Comparison of ENCODE assay signal across 8 cellular contexts in the genomic region with DNA sequence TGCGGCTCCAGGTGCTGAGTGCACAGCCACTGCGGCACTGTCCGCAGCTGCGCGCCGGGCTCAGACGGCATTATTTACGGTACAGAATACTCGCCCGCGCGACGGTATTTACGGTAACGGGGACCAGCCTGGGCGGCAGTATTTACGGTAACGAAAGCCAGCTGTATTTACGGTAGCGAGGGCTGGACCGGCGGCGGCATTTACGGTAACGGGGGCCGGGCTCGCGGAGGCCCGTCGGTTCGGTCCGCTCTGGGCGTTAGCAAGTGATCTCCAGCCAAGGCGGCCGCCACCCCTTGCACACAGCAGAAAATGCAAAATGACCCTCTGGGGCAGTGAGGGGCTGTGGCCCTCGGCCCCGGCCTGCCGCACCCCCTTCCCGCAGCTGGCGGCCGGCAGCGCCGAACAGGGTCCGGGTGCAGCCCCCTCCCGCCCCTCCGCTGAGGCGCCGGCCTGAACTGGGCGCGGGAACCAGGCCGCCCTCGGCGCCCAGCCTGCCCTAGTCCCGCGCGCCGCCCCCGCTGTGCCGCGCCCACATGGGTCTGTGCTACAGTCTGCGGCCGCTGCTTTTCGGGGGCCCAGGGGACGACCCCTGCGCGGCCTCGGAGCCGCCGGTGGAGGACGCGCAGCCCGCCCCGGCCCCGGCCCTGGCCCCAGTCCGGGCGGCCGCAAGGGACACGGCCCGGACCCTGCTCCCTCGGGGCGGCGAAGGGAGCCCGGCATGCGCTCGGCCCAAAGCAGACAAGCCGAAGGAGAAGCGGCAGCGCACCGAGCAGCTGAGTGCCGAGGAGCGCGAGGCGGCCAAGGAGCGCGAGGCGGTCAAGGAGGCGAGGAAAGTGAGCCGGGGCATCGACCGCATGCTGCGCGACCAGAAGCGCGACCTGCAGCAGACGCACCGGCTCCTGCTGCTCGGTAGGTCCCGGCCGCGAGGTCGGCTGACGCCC. TPM values are rescaled to one million over a fixed set of nuclear protein-coding genes. Genes with fewer than 3 reads are reported as not detected.
A peak's percentile ranks its signal among the peaks of the same experiment; 100 is the strongest.
DNase-seq lines count a peak whose midpoint lies in the region; ATAC-seq and TF ChIP-seq lines count a peak whose summit lies in the region.

A gene (plus strand): TSS at position 234 of the 941 bp plus-strand sequence. CDS start 300 bp downstream, at position 534.

- H3K36me3 Mint-ChIP-seq in CD14-positive monocyte, result peaks cover 0 to 2% of the 10 kb centered on the region in 2 donors

- TF ChIP-seq POLR2A in body of pancreas (IDR thresholded peaks at IDR 0.05), result peak in 1 of 3 donors; percentile 15

- WGBS in body of pancreas, 2 donors, result 0 to 1% methylated on average over 38 to 102 of the region's 112 CpGs

- no peak within 1 kb of the TSS for H2AFZ ChIP-seq in SU-DHL-6 (ENCODE audit: low read depth, low read length, severe bottlenecking)
- no peak within 1 kb of the TSS for H2AFZ ChIP-seq in Karpas-422 (ENCODE audit: low read length)

- H3K36me3 ChIP-seq in SU-DHL-6 (ENCODE audit: low read length) (no peaks in the 10 kb centered on the region), body of pancreas (replicated peaks in 1 of 2; ENCODE audit: insufficient read depth in 1 of 2, low read depth in 2 of 2) (no peaks in the 10 kb centered on the region), Karpas-422 (ENCODE audit: insufficient read depth, low read length) (no peaks in the 10 kb centered on the region)

- no peak within 1 kb of the TSS for H3K27ac Mint-ChIP-seq in CD14-positive monocyte

- H3K4me1 ChIP-seq in body of pancreas, result peaks cover 19% of the 10 kb centered on the region
- H3K4me1 ChIP-seq in Karpas-422 (ENCODE audit: low read length), result no peaks in the 10 kb centered on the region

- H3K9ac ChIP-seq in SU-DHL-6 (ENCODE audit: low read length) (no peak within 1 kb of the TSS; the same call in 1 of the 2 replicates), Karpas-422 (ENCODE audit: low read length) (no peak within 1 kb of the TSS)

- H3K9me3 Mint-ChIP-seq in CD14-positive monocyte, result peaks cover 0 to 12% (median 6%) of the 10 kb centered on the region in 7 donors

- intact Hi-C loops in CD14-positive monocyte (cut with micrococcal nuclease) (loop anchor here in 1 of 2 donors (10.0 kb wide), 1 partner anchor 56 kb away; no protein-coding TSS in a partner anchor), body of pancreas (cut with DNase I) (no loop called here)

- H3K4me2 ChIP-seq in SU-DHL-6 (ENCODE audit: low read depth, low read length, poor library complexity, severe bottlenecking), result peak within 1 kb of the TSS; percentile 33
- H3K4me2 ChIP-seq in Karpas-422 (ENCODE audit: low read depth, low read length, poor library complexity, severe bottlenecking), result no peak within 1 kb of the TSS

- H3K27ac ChIP-seq in SU-DHL-6 (ENCODE audit: low read depth, low read length) (no peak within 1 kb of the TSS), body of pancreas (peak within 1 kb of the TSS in 1 of 4 donors; percentile 38), Karpas-422 (ENCODE audit: low read length) (no peak within 1 kb of the TSS)

- H3K4me3 Mint-ChIP-seq in CD14-positive monocyte, result peak within 1 kb of the TSS; percentile 53 to 84

- H3F3A ChIP-seq in SU-DHL-6 (ENCODE audit: insufficient read depth), result no peaks in the 10 kb centered on the region

- H4K20me1 ChIP-seq in SU-DHL-6 (ENCODE audit: low read depth, low read length) (no peaks in the 10 kb centered on the region), Karpas-422 (ENCODE audit: insufficient read depth, low read depth, low read length) (no peaks in the 10 kb centered on the region)

- DNase-seq in CD14-positive monocyte (ENCODE audit: low spot score) (no peak), M059J (ENCODE audit: low read depth) (peak; percentile 2), body of pancreas (peak; percentile 80 to 84 (median 82)), iPS DF 19.7 (ENCODE audit: low read depth, low spot score) (peak; percentile 75), renal cortical epithelial cell (ENCODE audit: low read depth) (peak; percentile 48), Karpas-422 (no peak)

- H3K4me3 ChIP-seq in SU-DHL-6 (ENCODE audit: insufficient read depth, low read length, poor library complexity, severe bottlenecking) (peak within 1 kb of the TSS; percentile 43), body of pancreas (peak within 1 kb of the TSS in 1 of 2 donors; percentile 29), Karpas-422 (ENCODE audit: low read length) (no peak within 1 kb of the TSS)

- no peak for TF ChIP-seq CTCF in CD14-positive monocyte (IDR thresholded peaks at IDR 0.05)
- TF ChIP-seq CTCF in SU-DHL-6 (IDR thresholded peaks at IDR 0.05; ENCODE audit: insufficient read depth, low read length, poor library complexity, severe bottlenecking), result no peak
- TF ChIP-seq CTCF in body of pancreas (IDR thresholded peaks at IDR 0.05), result no peak

- H3K9me3 ChIP-seq in SU-DHL-6 (ENCODE audit: insufficient read depth, low read length), result no peaks in the 10 kb centered on the region
- no peaks in the 10 kb centered on the region for H3K9me3 ChIP-seq in body of pancreas
- H3K9me3 ChIP-seq in Karpas-422 (ENCODE audit: low read length), result no peaks in the 10 kb centered on the region

- H3K79me2 ChIP-seq in SU-DHL-6 (ENCODE audit: insufficient read depth, low read length), result no peaks in the 10 kb centered on the region
- H3K79me2 ChIP-seq in Karpas-422 (ENCODE audit: low read length), result no peaks in the 10 kb centered on the region

- H3K9me2 ChIP-seq in SU-DHL-6 (replicated peaks; ENCODE audit: insufficient read depth, low read length), result no peaks in the 10 kb centered on the region
- H3K9me2 ChIP-seq in Karpas-422 (replicated peaks; ENCODE audit: insufficient read depth, low read length), result no peaks in the 10 kb centered on the region

- no peaks in the 10 kb centered on the region for H3K27me3 ChIP-seq in SU-DHL-6 (ENCODE audit: low read length)
- peaks cover 0 to 9% of the 10 kb centered on the region in 2 donors for H3K27me3 ChIP-seq in body of pancreas
- H3K27me3 ChIP-seq in Karpas-422 (ENCODE audit: low read length), result no peaks in the 10 kb centered on the region

- peaks cover 7% of the 10 kb centered on the region for H3K4me1 Mint-ChIP-seq in CD14-positive monocyte

- ATAC-seq in GM21390 (IDR thresholded peaks at IDR 0.05; ENCODE audit: unreplicated experiment) (peak; percentile 74), body of pancreas (peak; percentile 96)

- H3K27me3 Mint-ChIP-seq in CD14-positive monocyte (ENCODE audit: low read depth in 3 of 3), result peaks cover 40 to 70% (median 49%) of the 10 kb centered on the region in 3 donors

RNA-seq across cellular contexts. Expression of the gene that starts here (rescaled TPM):
- under 1 TPM in 1 of 2 donors, not detected in 1; 0.03 TPM for polyA plus RNA-seq in CD14-positive monocyte
- 0.02 and 0.15 TPM in 2 replicates for total RNA-seq in M059J (2014; rRNA removed; shearing (Covaris generic))
- total RNA-seq in body of pancreas, result 10 to 100 TPM in 1 of 2 donors, 1 to 10 TPM in 1; 2.1 to 33.0 TPM
- 0.87 and 0.94 TPM in 2 replicates for total RNA-seq in renal cortical epithelial cell
- total RNA-seq in Karpas-422 (2014; rRNA removed; shearing (Covaris generic); ENCODE audit: low replicate concordance), result not detected in 2 replicates

Comparison
In these comparisons a context has a peak if more than half of its experiments do, and no peak if none do; other contexts are left out.
1. Peak in DNase-seq in M059J; RNA of the gene not detected or under 1 TPM.
2. Peak in DNase-seq in renal cortical epithelial cell; RNA of the gene not detected or under 1 TPM.
3. DNase-seq: peak in body of pancreas (4 of 4) and iPS DF 19.7 (single experiment); none in CD14-positive monocyte (single experiment) and Karpas-422 (single experiment).